In the genomic region with DNA sequence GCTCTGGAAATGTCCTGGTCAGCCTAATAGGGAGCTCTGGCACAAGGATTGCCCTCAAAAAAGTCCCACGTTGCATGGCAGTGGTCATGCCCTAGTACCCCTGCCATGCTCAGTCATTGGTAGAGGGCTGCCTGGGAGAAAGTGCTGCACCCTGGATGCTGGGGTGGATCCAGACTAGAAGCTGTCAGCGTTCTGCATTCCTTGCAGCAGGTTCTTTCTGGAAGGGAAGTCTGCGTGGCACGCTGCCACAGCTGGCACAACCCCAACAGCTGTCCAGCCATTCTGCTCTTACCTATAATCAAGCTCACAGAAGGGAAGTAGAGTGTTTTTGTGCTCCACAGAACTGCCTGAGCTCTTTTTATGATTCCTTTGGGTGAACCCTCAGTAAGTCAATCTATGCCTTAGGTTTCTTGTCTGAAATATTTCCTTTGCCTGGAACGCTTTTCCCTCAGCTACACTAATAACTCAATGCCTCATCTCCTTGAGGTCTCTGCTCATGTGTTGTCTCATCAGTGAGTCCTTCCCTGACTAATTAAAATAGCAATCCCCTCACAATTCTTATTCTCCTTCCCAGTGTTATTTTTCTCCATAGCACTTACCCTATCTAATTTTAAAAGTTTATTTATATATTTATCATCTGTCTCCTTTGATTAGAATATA, we compare ENCODE assay signal across 13 cellular contexts.
DNase-seq lines count a peak whose midpoint lies in the region; ATAC-seq and TF ChIP-seq lines count a peak whose summit lies in the region.
"Had no signal": no experiment of that assay in that cellular context is flagged by ENCODE, and none has a peak within 500 bp of the region (broad histone marks: within the 10 kb centered on the region; RNA-seq: fewer than 3 reads in every experiment).

No MANE protein-coding gene starts in this region.

- DNase-seq in NCI-H2029 treated with DMSO at 0.1 percent for 48 hours (lab: John Stamatoyannopoulos, UW) (peak; percentile 87), breast epithelium (ENCODE audit: low spot score in 2 of 2) (peak; percentile 78 to 85), left lung (peak; percentile 61 to 86), testis (peak; percentile 25), dedifferentiated amniotic fluid mesenchymal stem cell (ENCODE audit: extremely low spot score) (no peak)
- DNase-seq: effector memory CD4-positive, alpha-beta T cell; natural killer cell; NCI-H1436 treated with DMSO at 0.1 percent for 48 hours; OCI-M1 had no signal

- H3K9me3 ChIP-seq in breast epithelium (no peaks in the 10 kb centered on the region), left lung (no peaks in the 10 kb centered on the region), testis (no peaks in the 10 kb centered on the region)

- no peak for TF ChIP-seq CTCF in breast epithelium (IDR thresholded peaks at IDR 0.05)
- no peak for TF ChIP-seq CTCF in left lung (IDR thresholded peaks at IDR 0.05)
- no peak for TF ChIP-seq CTCF in testis (IDR thresholded peaks at IDR 0.05)

- H3K27ac ChIP-seq in breast epithelium: no peak overlapping the region
- no peak overlapping the region for H3K27ac ChIP-seq in left lung
- no peak overlapping the region for H3K27ac ChIP-seq in testis

- 36 to 70% methylated on average over 5 of the region's 5 CpGs for WGBS in testis, 2 donors

- H3K4me3 ChIP-seq in breast epithelium (no peak overlapping the region), left lung (no peak overlapping the region), testis (no peak overlapping the region)
- H3K4me3 ChIP-seq: GM12878 had no signal

- intact Hi-C loops in breast epithelium (cut with DNase I; ENCODE audit: low total_unique reads): no loop called here
- intact Hi-C loops in left lung (cut with DNase I): no loop called here
- intact Hi-C loops in testis (cut with DNase I; ENCODE audit: low total_unique reads): no loop called here

- H3K36me3 ChIP-seq in breast epithelium (no peaks in the 10 kb centered on the region), left lung (no peaks in the 10 kb centered on the region), testis (ENCODE audit: low read depth, missing control alignments) (no peaks in the 10 kb centered on the region)

- ATAC-seq in left lung (peak; percentile 83), GM18861 (IDR thresholded peaks at IDR 0.05; ENCODE audit: unreplicated experiment) (no peak), GM19452 (IDR thresholded peaks at IDR 0.05; ENCODE audit: unreplicated experiment) (no peak)
- ATAC-seq: GM12878; natural killer cell; stimulated activated effector memory CD8-positive, alpha-beta T cell treated with anti-CD3 and anti-CD28 coated beads, Interleukin-12 subunit alpha, Interleukin-12 subunit beta, amount 100 ng/mL, for 72 hours had no signal

- no peaks in the 10 kb centered on the region for H3K27me3 ChIP-seq in breast epithelium
- H3K27me3 ChIP-seq in left lung: no peaks in the 10 kb centered on the region
- H3K27me3 ChIP-seq in testis: no peaks in the 10 kb centered on the region

- TF ChIP-seq POLR2A in breast epithelium (IDR thresholded peaks at IDR 0.05) (no peak), testis (IDR thresholded peaks at IDR 0.05) (no peak)

- H3K4me1 ChIP-seq in breast epithelium (peaks cover 0 to 21% of the 10 kb centered on the region in 2 donors), left lung (peaks cover 0 to 20% of the 10 kb centered on the region in 2 donors), testis (peaks cover 20% of the 10 kb centered on the region)
